In the genomic region with DNA sequence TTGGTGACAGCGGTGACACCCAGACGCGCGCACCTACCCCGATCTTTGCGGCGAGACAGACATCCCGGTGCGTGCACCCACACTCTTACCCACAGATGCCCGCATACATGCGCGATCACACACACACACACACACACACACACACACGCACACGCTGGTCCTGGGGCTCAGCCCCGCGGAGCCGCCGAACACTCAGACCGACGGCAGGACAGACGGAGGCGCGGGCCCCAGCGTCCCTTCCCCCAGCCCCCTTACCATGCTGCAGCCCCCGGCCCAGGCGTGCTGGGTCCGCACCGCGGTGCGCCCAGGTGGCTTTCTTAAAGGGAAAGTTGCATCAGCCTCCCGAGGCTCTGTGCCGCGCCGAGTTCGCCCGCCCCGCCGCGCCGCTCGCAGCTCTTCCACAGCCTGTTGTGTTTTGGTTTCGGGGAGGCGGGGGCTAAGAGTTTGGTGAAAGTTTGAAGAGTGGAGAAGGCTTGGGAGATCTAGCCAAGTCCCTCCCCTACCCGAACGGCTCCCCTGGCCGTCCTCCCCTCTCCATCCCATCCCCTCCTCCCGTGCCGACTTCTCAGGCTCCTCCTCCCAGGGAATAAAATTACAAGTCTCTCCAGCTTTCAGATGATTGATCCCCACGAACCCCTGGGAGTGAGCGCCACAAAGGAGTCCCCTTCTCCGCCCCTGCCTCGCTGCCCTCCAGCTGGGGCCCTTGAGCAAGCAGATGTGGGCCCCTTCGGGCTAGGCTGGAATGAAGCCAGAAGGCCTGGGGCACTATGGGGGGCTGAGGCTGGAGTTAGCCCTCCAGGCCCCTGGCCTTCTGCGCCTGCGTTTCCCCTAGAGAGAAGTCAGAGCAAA, we compare ENCODE assay signal across 8 cellular contexts.
DNase-seq lines count a peak whose midpoint lies in the region; ATAC-seq and TF ChIP-seq lines count a peak whose summit lies in the region.

Gene SLC6A9 (minus strand): TSS at position 412 of the 849 bp plus-strand sequence. CDS start 7,185 bp downstream, outside the sequence.

- ATAC-seq in HG03066 (IDR thresholded peaks at IDR 0.05; ENCODE audit: low read depth, unreplicated experiment): peak; percentile 9
- no peak for ATAC-seq in HG02678 (IDR thresholded peaks at IDR 0.05; ENCODE audit: unreplicated experiment)

- DNase-seq in AG04449 (ENCODE audit: low read depth, low spot score) (no peak), brain pericyte (ENCODE audit: low read depth, low spot score) (peak; percentile 66), iris pigment epithelial cell (ENCODE audit: low read depth) (peak; percentile 77), amniotic stem cell (lab: John Stamatoyannopoulos, UW) (no peak)
- peak; percentile 29 for DNase-seq in T-helper 2 cell treated with Interferon-gamma antibody and Interleukin-4, amounts not matched to agents 5 μg/mL and 100 μg/mL, for 36 hours (ENCODE audit: low spot score)
- peak; percentile 71 for DNase-seq in stimulated activated CD4-positive, alpha-beta T cell treated with anti-CD3 and anti-CD28 coated beads, Interleukin-15, amount 100 ng/mL, for 24 hours

- no peak for TF ChIP-seq CTCF in AG04449 (IDR thresholded peaks at IDR 0.05; ENCODE audit: insufficient read depth, low read length, missing control alignments)

- no peaks in the 10 kb centered on the region for H3K36me3 Mint-ChIP-seq in T-helper 2 cell treated with Interferon-gamma antibody and Interleukin-4, amounts not matched to agents 5 μg/mL and 100 μg/mL, for 36 hours (ENCODE audit: low read depth)

- CTCF ChIA-PET in AG04449 (lab: Yijun Ruan, JAX): interaction anchor here (0.8 to 12.3 kb wide), 5 partner anchors 10 to 25 kb away, joined by 3 to 195 read pairs (median 4); no protein-coding TSS in a partner anchor

- H3K9me3 Mint-ChIP-seq in T-helper 2 cell treated with Interferon-gamma antibody and Interleukin-4, amounts not matched to agents 5 μg/mL and 100 μg/mL, for 36 hours: no peaks in the 10 kb centered on the region

- POLR2A ChIA-PET in AG04449 (lab: Yijun Ruan, JAX): interaction anchor here (1.1 to 1.6 kb wide), 4 partner anchors 10 to 17 kb away, joined by 4 to 10 read pairs (median 6); no protein-coding TSS in a partner anchor

- peak within 1 kb of the TSS; percentile 81 for H3K27ac Mint-ChIP-seq in T-helper 2 cell treated with Interferon-gamma antibody and Interleukin-4, amounts not matched to agents 5 μg/mL and 100 μg/mL, for 36 hours

- peaks cover 30% of the 10 kb centered on the region for H3K4me1 Mint-ChIP-seq in T-helper 2 cell treated with Interferon-gamma antibody and Interleukin-4, amounts not matched to agents 5 μg/mL and 100 μg/mL, for 36 hours (ENCODE audit: low read depth)

- H3K4me3 ChIP-seq in AG04449 (ENCODE audit: low read depth, low read length): peak within 1 kb of the TSS; percentile 79

- no peaks in the 10 kb centered on the region for H3K27me3 Mint-ChIP-seq in T-helper 2 cell treated with Interferon-gamma antibody and Interleukin-4, amounts not matched to agents 5 μg/mL and 100 μg/mL, for 36 hours (ENCODE audit: low read depth)

- H3K4me3 Mint-ChIP-seq in T-helper 2 cell treated with Interferon-gamma antibody and Interleukin-4, amounts not matched to agents 5 μg/mL and 100 μg/mL, for 36 hours: peak within 1 kb of the TSS; percentile 90

Comparison
In these comparisons a context has a peak if more than half of its experiments do, and no peak if none do; other contexts are left out.
1. DNase-seq: peak in T-helper 2 cell treated with Interferon-gamma antibody and Interleukin-4, amounts not matched to agents 5 μg/mL and 100 μg/mL, for 36 hours (single experiment), brain pericyte (single experiment), iris pigment epithelial cell (single experiment) and stimulated activated CD4-positive, alpha-beta T cell treated with anti-CD3 and anti-CD28 coated beads, Interleukin-15, amount 100 ng/mL, for 24 hours (single experiment); none in AG04449 (single experiment) and amniotic stem cell (single experiment).